In genomic region chr16:74997042-74997491, GRCh38 we compare ENCODE assay signal across 12 cellular contexts.
"Had no signal": no experiment of that assay in that cellular context is flagged by ENCODE, and none has a peak within 500 bp of the region (broad histone marks: within the 10 kb centered on the region; RNA-seq: fewer than 3 reads in every experiment).

No MANE protein-coding gene starts in this region.

- H3K9me3 Mint-ChIP-seq: stimulated activated naive CD8-positive, alpha-beta T cell treated with anti-CD3 and anti-CD28 coated beads, Interleukin-15, amount 100 ng/mL, for 72 hours had no signal

- H3K27ac Mint-ChIP-seq: activated naive CD4-positive, alpha-beta T cell treated with anti-CD3 and anti-CD28 coated beads, Interleukin-2, amount 50 U/mL, for 72 hours; stimulated activated naive CD8-positive, alpha-beta T cell treated with anti-CD3 and anti-CD28 coated beads, Interleukin-15, amount 100 ng/mL, for 72 hours had no signal

- DNase-seq: activated CD4-positive, alpha-beta T cell treated with anti-CD3 and anti-CD28 coated beads, Interleukin-2, amount 50 U/mL, for 1 hour; caudate nucleus; foreskin melanocyte; kidney glomerular epithelial cell; lower lobe of right lung; midbrain; stimulated activated naive CD8-positive, alpha-beta T cell treated with anti-CD3 and anti-CD28 coated beads, Interleukin-15, amount 100 ng/mL, for 72 hours; uterus had no signal

- H3K36me3 ChIP-seq: lower lobe of right lung, thoracic aorta, uterus had no signal

- ATAC-seq: activated CD4-positive, CD25-positive, alpha-beta regulatory T cell treated with anti-CD3 and anti-CD28 coated beads, Interleukin-2, amount 50 U/mL, for 24 hours; activated naive CD4-positive, alpha-beta T cell treated with anti-CD3 and anti-CD28 coated beads, Interleukin-2, amount 50 U/mL, for 72 hours; sciatic nerve; stimulated activated naive CD8-positive, alpha-beta T cell treated with anti-CD3 and anti-CD28 coated beads, Interleukin-15, amount 100 ng/mL, for 72 hours had no signal

- H3K27me3 ChIP-seq: uterus had no signal

- H3K4me3 Mint-ChIP-seq: stimulated activated naive CD8-positive, alpha-beta T cell treated with anti-CD3 and anti-CD28 coated beads, Interleukin-15, amount 100 ng/mL, for 72 hours had no signal

- H3K4me1 ChIP-seq: uterus had no signal

- H3K4me3 ChIP-seq: lower lobe of right lung, thoracic aorta, uterus had no signal

- H3K9me3 ChIP-seq: lower lobe of right lung, thoracic aorta, uterus had no signal

- H3K27ac ChIP-seq: lower lobe of right lung, thoracic aorta had no signal
